21 cellular contexts compared by ENCODE assay signal in genomic region chr21:18368193-18368592, GRCh38. TPM values are rescaled to one million over a fixed set of nuclear protein-coding genes. Genes with fewer than 3 reads are reported as not detected.
DNase-seq lines count a peak whose midpoint lies in the region; FAIRE-seq and TF ChIP-seq lines count a peak whose summit lies in the region.
"Had no signal": no experiment of that assay in that cellular context is flagged by ENCODE, and none has a peak within 500 bp of the region (broad histone marks: within the 10 kb centered on the region; RNA-seq: fewer than 3 reads in every experiment).

No MANE protein-coding gene starts in this region.

- TF ChIP-seq CTCF in D721Med (IDR thresholded peaks at IDR 0.05; ENCODE audit: insufficient read depth, missing control alignments) = no peak

- DNase-seq in D721Med (ENCODE audit: insufficient read length, low spot score) (no peak), LHCN-M2 (ENCODE audit: low read depth) (peak; percentile 34), RPMI7951 (ENCODE audit: low read depth) (peak; percentile 18), foreskin melanocyte (peak; percentile 48), SIG-M5 (lab: John Stamatoyannopoulos, UW) (no peak), NOMO-1 treated with DMSO at 0.1 percent for 48 hours (lab: John Stamatoyannopoulos, UW; ENCODE audit: unreplicated experiment) (no peak), HuH-7 (ENCODE audit: low spot score) (no peak), HTR-8/SVneo (ENCODE audit: insufficient read length, low spot score) (no peak)
- DNase-seq: AML-193; CD4-positive, CD25-positive, alpha-beta regulatory T cell; DMS 273 treated with DMSO at 0.1 percent for 48 hours; GDM1; GM23248; IMR-90; NCI-H1092 treated with DMSO at 0.1 percent for 48 hours; NCI-H2081 treated with DMSO at 0.1 percent for 48 hours; NCI-H510A treated with DMSO at 0.1 percent for 48 hours; NCI-H82; T-helper 2 cell had no signal

- FAIRE-seq in D721Med (lab: Jason Lieb, UNC) (peak; percentile 16), HTR-8/SVneo (lab: Jason Lieb, UNC) (no peak)
- FAIRE-seq: GM12878 had no signal

RNA-seq across cellular contexts. Expression of gene TMPRSS15, which starts 35.4 kb away (rescaled TPM):
- total RNA-seq in LHCN-M2 (2014; rRNA removed) = not detected in 2 replicates
- polyA plus RNA-seq in LHCN-M2 (2012) = not detected
- 2.0 and 3.6 TPM in 2 replicates for total RNA-seq in RPMI7951 (2014; rRNA removed; shearing (Covaris generic))
- total RNA-seq: CD4-positive, CD25-positive, alpha-beta regulatory T cell; GM12878; GM23248; IMR-90; SJCRH30 had no signal
- polyA plus RNA-seq: CD4-positive, CD25-positive, alpha-beta regulatory T cell; GM23248; IMR-90 had no signal

Comparison
In these comparisons a context has a peak if more than half of its experiments do, and no peak if none do; other contexts are left out.
1. DNase-seq: peak in LHCN-M2 (single experiment), RPMI7951 (single experiment) and foreskin melanocyte (single experiment); none in D721Med (single experiment), SIG-M5 (single experiment), NOMO-1 treated with DMSO at 0.1 percent for 48 hours (single experiment), HuH-7 (single experiment) and HTR-8/SVneo (single experiment).